Comparison of ENCODE assay signal across 8 cellular contexts in genomic region chr1:151311589-151312331, GRCh38. TPM values are rescaled to one million over a fixed set of nuclear protein-coding genes. Genes with fewer than 3 reads are reported as not detected.
DNase-seq lines count a peak whose midpoint lies in the region; ATAC-seq and TF ChIP-seq lines count a peak whose summit lies in the region.

No MANE protein-coding gene starts in this region.

- TF ChIP-seq CTCF in epithelial cell of esophagus (IDR thresholded peaks at IDR 0.05; ENCODE audit: insufficient read depth, low read depth, low read length, missing control alignments) = no peak
- no peak for TF ChIP-seq CTCF in neural crest cell (conservative IDR thresholded peaks at IDR 0.05)
- no peak for TF ChIP-seq CTCF in stomach (IDR thresholded peaks at IDR 0.05)

- TF ChIP-seq POLR2A in stomach (IDR thresholded peaks at IDR 0.05) = no peak

- no peak for TF ChIP-seq EP300 in stomach (IDR thresholded peaks at IDR 0.05)

- H3K4me3 Mint-ChIP-seq in activated CD8-positive, alpha-beta memory T cell treated with anti-CD3 and anti-CD28 coated beads, Interleukin-2, amount 10 ng/mL, durations not matched to agents 7 days and 5 days = no peak overlapping the region
- H3K4me3 Mint-ChIP-seq in neural crest cell = no peak overlapping the region

- CTCF ChIA-PET in activated CD8-positive, alpha-beta memory T cell treated with anti-CD3 and anti-CD28 coated beads, Interleukin-2, amount 10 ng/mL, durations not matched to agents 7 days and 5 days (lab: Charles Lee) = interaction anchor here (1.2 to 3.4 kb wide), 5 partner anchors 11 to 31 kb away, joined by 3 to 44 read pairs (median 22); partner anchors contain the start of gene PI4KB

- WGBS in stomach, 5 donors = 41 to 51% (median 49%) methylated on average over 7 of the region's 7 CpGs

- H3K27me3 Mint-ChIP-seq in activated CD8-positive, alpha-beta memory T cell treated with anti-CD3 and anti-CD28 coated beads, Interleukin-2, amount 10 ng/mL, durations not matched to agents 7 days and 5 days = no peaks in the 10 kb centered on the region
- no peaks in the 10 kb centered on the region for H3K27me3 Mint-ChIP-seq in neural crest cell (ENCODE audit: low read depth)

- peaks cover 24% of the 10 kb centered on the region for H3K4me1 Mint-ChIP-seq in activated CD8-positive, alpha-beta memory T cell treated with anti-CD3 and anti-CD28 coated beads, Interleukin-2, amount 10 ng/mL, durations not matched to agents 7 days and 5 days
- peaks cover 34% of the 10 kb centered on the region for H3K4me1 Mint-ChIP-seq in neural crest cell

- no peaks in the 10 kb centered on the region for H3K27me3 ChIP-seq in stomach

- H3K27ac ChIP-seq in stomach = peak overlapping the region; percentile 34 to 84 (median 84)

- ATAC-seq in activated CD8-positive, alpha-beta memory T cell treated with anti-CD3 and anti-CD28 coated beads, Interleukin-2, amount 10 ng/mL, durations not matched to agents 7 days and 5 days = peak; percentile 100
- ATAC-seq in GM21619 (IDR thresholded peaks at IDR 0.05; ENCODE audit: unreplicated experiment) = no peak

- peaks cover 29% of the 10 kb centered on the region for H3K36me3 Mint-ChIP-seq in activated CD8-positive, alpha-beta memory T cell treated with anti-CD3 and anti-CD28 coated beads, Interleukin-2, amount 10 ng/mL, durations not matched to agents 7 days and 5 days
- H3K36me3 Mint-ChIP-seq in neural crest cell (ENCODE audit: low read depth) = peaks cover 5% of the 10 kb centered on the region

- H3K27ac Mint-ChIP-seq in activated CD8-positive, alpha-beta memory T cell treated with anti-CD3 and anti-CD28 coated beads, Interleukin-2, amount 10 ng/mL, durations not matched to agents 7 days and 5 days = peak overlapping the region; percentile 82
- peak overlapping the region; percentile 48 for H3K27ac Mint-ChIP-seq in neural crest cell (ENCODE audit: unreplicated experiment)

- DNase-seq in ACHN = peak; percentile 99
- peak; percentile 91 for DNase-seq in LoVo (ENCODE audit: low spot score)
- peak; percentile 86 for DNase-seq in activated CD8-positive, alpha-beta memory T cell treated with anti-CD3 and anti-CD28 coated beads, Interleukin-2, amount 10 ng/mL, durations not matched to agents 7 days and 5 days
- peak; percentile 100 for DNase-seq in epithelial cell of esophagus (ENCODE audit: low read depth)
- no peak for DNase-seq in neural crest cell (ENCODE audit: low read depth, low spot score)
- peak; percentile 67 for DNase-seq in stomach
- no peak for DNase-seq in NCI-H510A (lab: John Stamatoyannopoulos, UW)

- in situ Hi-C loops in ACHN (cut with HindIII; ENCODE audit: low pct_ligation_motif_present, low pct_unique_long_range_greater_than_20kb, low sequenced_read_pairs) = no loop called here

- no peak overlapping the region for H3K4me3 ChIP-seq in epithelial cell of esophagus (ENCODE audit: low read length)
- H3K4me3 ChIP-seq in stomach = no peak overlapping the region

- intact Hi-C loops in stomach (cut with DNase I; ENCODE audit: low total_unique reads) = no loop called here

- H3K4me1 ChIP-seq in stomach = peaks cover 49 to 70% (median 61%) of the 10 kb centered on the region in 4 donors

- no peaks in the 10 kb centered on the region for H3K9me3 ChIP-seq in stomach

- H3K9me3 Mint-ChIP-seq in activated CD8-positive, alpha-beta memory T cell treated with anti-CD3 and anti-CD28 coated beads, Interleukin-2, amount 10 ng/mL, durations not matched to agents 7 days and 5 days (ENCODE audit: low read depth) = no peaks in the 10 kb centered on the region
- H3K9me3 Mint-ChIP-seq in neural crest cell = no peaks in the 10 kb centered on the region

- H3K36me3 ChIP-seq in stomach = peaks cover 31 to 100% (median 91%) of the 10 kb centered on the region in 4 donors

RNA-seq across cellular contexts. Expression of gene PI4KB, which starts 15.5 kb away (rescaled TPM):
- 10 to 100 TPM; 68.5 to 73.9 TPM for total RNA-seq in activated CD8-positive, alpha-beta memory T cell treated with anti-CD3 and anti-CD28 coated beads, Interleukin-2, amount 10 ng/mL, durations not matched to agents 7 days and 5 days
- total RNA-seq in neural crest cell (46.3 and 52.0 TPM in 2 replicates), stomach (100 to 1,000 TPM in 2 of 5 donors, 10 to 100 TPM in 3; 33.2 to 187 (median 62.6) TPM)
- 10 to 100 TPM; 24.1 to 33.5 (median 25.3) TPM for polyA plus RNA-seq in stomach

RNA-seq across cellular contexts. Expression of gene ZNF687, which starts 29.7 kb away (rescaled TPM):
- total RNA-seq in activated CD8-positive, alpha-beta memory T cell treated with anti-CD3 and anti-CD28 coated beads, Interleukin-2, amount 10 ng/mL, durations not matched to agents 7 days and 5 days = 10 to 100 TPM; 29.9 to 35.7 TPM
- 34.9 and 39.9 TPM in 2 replicates for total RNA-seq in neural crest cell
- total RNA-seq in stomach = 10 to 100 TPM; 11.9 to 59.6 (median 19.3) TPM
- 10 to 100 TPM in 1 of 3 donors, 1 to 10 TPM in 2; 6.8 to 10.8 (median 7.3) TPM for polyA plus RNA-seq in stomach

RNA-seq across cellular contexts. Expression of gene RFX5, which starts 35.3 kb away (rescaled TPM):
- total RNA-seq in activated CD8-positive, alpha-beta memory T cell treated with anti-CD3 and anti-CD28 coated beads, Interleukin-2, amount 10 ng/mL, durations not matched to agents 7 days and 5 days = 100 to 1,000 TPM; 109 to 139 TPM
- total RNA-seq in neural crest cell = 71.3 and 73.5 TPM in 2 replicates
- total RNA-seq in stomach = 100 to 1,000 TPM in 1 of 5 donors, 10 to 100 TPM in 4; 20.4 to 117 (median 39.1) TPM
- polyA plus RNA-seq in stomach = 10 to 100 TPM in 2 of 3 donors, 1 to 10 TPM in 1; 9.9 to 19.4 (median 14.2) TPM

RNA-seq across cellular contexts. Expression of gene PSMD4, which starts 57.2 kb away (rescaled TPM):
- total RNA-seq in activated CD8-positive, alpha-beta memory T cell treated with anti-CD3 and anti-CD28 coated beads, Interleukin-2, amount 10 ng/mL, durations not matched to agents 7 days and 5 days = 100 to 1,000 TPM; 187 to 223 TPM
- 209 and 214 TPM in 2 replicates for total RNA-seq in neural crest cell
- total RNA-seq in stomach = 100 to 1,000 TPM in 2 of 5 donors, 10 to 100 TPM in 3; 81.3 to 220 (median 83.2) TPM
- 100 to 1,000 TPM; 126 to 234 (median 176) TPM for polyA plus RNA-seq in stomach

Comparison
In these comparisons a context has a peak if more than half of its experiments do, and no peak if none do; other contexts are left out.
1. DNase-seq: peak in ACHN (single experiment), LoVo (single experiment), activated CD8-positive, alpha-beta memory T cell treated with anti-CD3 and anti-CD28 coated beads, Interleukin-2, amount 10 ng/mL, durations not matched to agents 7 days and 5 days (single experiment), epithelial cell of esophagus (single experiment) and stomach (single experiment); none in neural crest cell (single experiment) and NCI-H510A (single experiment).